In the genomic region with DNA sequence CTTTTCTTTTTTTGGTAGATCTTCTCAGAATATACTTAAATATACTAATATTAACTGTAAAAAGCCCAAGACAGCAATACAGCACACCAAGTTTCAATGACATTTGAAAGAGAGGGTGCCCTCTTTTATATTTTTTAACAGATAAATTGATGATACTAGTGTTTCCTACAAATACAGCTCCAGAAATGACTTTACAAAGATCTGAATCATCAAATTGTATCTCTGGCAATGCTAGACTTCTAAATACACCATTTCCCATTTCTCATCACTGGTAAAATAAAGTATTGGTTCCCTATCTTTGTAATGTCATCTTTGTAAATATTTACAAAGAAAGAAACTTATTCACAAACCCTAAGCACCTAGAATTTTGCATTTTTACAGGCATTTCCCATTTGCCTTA, we compare ENCODE assay signal across 25 cellular contexts.
DNase-seq lines count a peak whose midpoint lies in the region; ATAC-seq, FAIRE-seq and TF ChIP-seq lines count a peak whose summit lies in the region.
"Had no signal": no experiment of that assay in that cellular context is flagged by ENCODE, and none has a peak within 500 bp of the region (broad histone marks: within the 10 kb centered on the region; RNA-seq: fewer than 3 reads in every experiment).

No MANE protein-coding gene starts in this region.

- no peaks in the 10 kb centered on the region for H3K79me1 ChIP-seq in trophoblast cell (ENCODE audit: low read length)

- no peaks in the 10 kb centered on the region for H3K27me3 Mint-ChIP-seq in mesothelial cell of epicardium (ENCODE audit: low read depth)
- H3K27me3 Mint-ChIP-seq: B cell; CD4-positive, alpha-beta T cell had no signal

- TF ChIP-seq EP300 in HepG2 (IDR thresholded peaks at IDR 0.05; ENCODE audit: low read depth in 2 of 2, low read length in 2 of 2) (no peak), HepG2 (CRISPR knock-in tag; IDR thresholded peaks at IDR 0.05; ENCODE audit: borderline replicate concordance) (no peak), K562 (IDR thresholded peaks at IDR 0.05; ENCODE audit: low read length) (no peak)

- TF ChIP-seq CTCF in HepG2 (CRISPR knock-in tag; IDR thresholded peaks at IDR 0.05) (no peak), right lobe of liver (IDR thresholded peaks at IDR 0.05) (no peak), K562 (IDR thresholded peaks at IDR 0.05 in 2 of 3, conservative IDR thresholded peaks at IDR 0.05 in 1 of 3; ENCODE audit: insufficient read depth in 2 of 3, low read depth in 1 of 3, low read length in 3 of 3) (no peak), mesothelial cell of epicardium (IDR thresholded peaks at IDR 0.05; ENCODE audit: unreplicated experiment) (no peak)

- no peak overlapping the region for H3K4ac ChIP-seq in trophoblast cell (ENCODE audit: low read depth, low read length)

- H3K27ac ChIP-seq in HepG2 (ENCODE audit: extremely low read length, insufficient read depth, low read length) (no peak overlapping the region), right lobe of liver (no peak overlapping the region), K562 (ENCODE audit: extremely low read depth, low read depth, low read length) (peak overlapping the region; percentile 59; the same call in 2 of the 3 replicates), trophoblast cell (ENCODE audit: low read depth, low read length) (no peak overlapping the region)
- H3K27ac ChIP-seq: BLaER1 treated with 17β-estradiol and CSF1 and Interleukin-3, amounts not matched to agents 10 nM and 100 nM; C4-2B had no signal

- no peaks in the 10 kb centered on the region for H3K27me3 ChIP-seq in HepG2 (ENCODE audit: control insufficient read depth in 1 of 2, insufficient read depth in 2 of 2, low read length in 2 of 2)
- H3K27me3 ChIP-seq in right lobe of liver: no peaks in the 10 kb centered on the region
- no peaks in the 10 kb centered on the region for H3K27me3 ChIP-seq in K562 (ENCODE audit: control insufficient read depth in 2 of 2, insufficient read depth in 2 of 2, low read length in 2 of 2)
- H3K27me3 ChIP-seq in trophoblast cell (ENCODE audit: insufficient read depth, low read length): no peaks in the 10 kb centered on the region
- H3K27me3 ChIP-seq: BLaER1 treated with 17β-estradiol and CSF1 and Interleukin-3, amounts not matched to agents 10 nM and 100 nM had no signal

- no TSS peak for BruUV-seq in HepG2 (replicated peaks; lab: Mats Ljungman, UMichigan)
- no TSS peak for BruUV-seq in K562 (replicated peaks; lab: Mats Ljungman, UMichigan)

- peak overlapping the region; percentile 92 for H3K27ac Mint-ChIP-seq in mesothelial cell of epicardium
- H3K27ac Mint-ChIP-seq: B cell; CD4-positive, alpha-beta T cell; CD8-positive, alpha-beta T cell had no signal

- H3K4me3 ChIP-seq in HepG2 (replicated peaks in 1 of 3; ENCODE audit: insufficient read depth in 1 of 3, low read depth in 2 of 3, low read length in 3 of 3) (no peak overlapping the region), right lobe of liver (no peak overlapping the region), K562 (no peak overlapping the region), trophoblast cell (ENCODE audit: low read depth, low read length) (no peak overlapping the region)
- H3K4me3 ChIP-seq: BLaER1 treated with 17β-estradiol and CSF1 and Interleukin-3, amounts not matched to agents 10 nM and 100 nM; GM12878 had no signal

- peaks cover 17% of the 10 kb centered on the region for H3K9me3 Mint-ChIP-seq in mesothelial cell of epicardium

- H3K4me1 Mint-ChIP-seq in mesothelial cell of epicardium: peaks cover 63% of the 10 kb centered on the region
- H3K4me1 Mint-ChIP-seq: B cell had no signal

- H3K9me3 ChIP-seq in HepG2 (ENCODE audit: low read length): no peaks in the 10 kb centered on the region
- no peaks in the 10 kb centered on the region for H3K9me3 ChIP-seq in right lobe of liver
- H3K9me3 ChIP-seq in K562 (replicated peaks; ENCODE audit: control insufficient read depth, insufficient read depth, low read depth, low read length): no peaks in the 10 kb centered on the region
- no peaks in the 10 kb centered on the region for H3K9me3 ChIP-seq in trophoblast cell (ENCODE audit: insufficient read depth, low read depth, low read length)
- H3K9me3 ChIP-seq: BLaER1 treated with 17β-estradiol and CSF1 and Interleukin-3, amounts not matched to agents 10 nM and 100 nM had no signal

- POLR2A ChIA-PET in HepG2 (lab: Yijun Ruan, JAX) (no interaction called here), K562 (lab: Yijun Ruan, JAX) (interaction anchor here (0.7 to 1.1 kb wide), 2 partner anchors 17 to 719 kb away, joined by 3 read pairs; no protein-coding TSS in a partner anchor)

- intact Hi-C loops in HepG2 (cut with micrococcal nuclease; ENCODE audit: unreplicated experiment) (no loop called here), right lobe of liver (cut with DNase I) (no loop called here), K562 (cut with micrococcal nuclease) (no loop called here)

- CTCF ChIA-PET in HepG2 (lab: Yijun Ruan, JAX; ENCODE audit: low intra/inter-chr PET ratio, low total read pairs) (no interaction called here), K562 (lab: Yijun Ruan, JAX; ENCODE audit: low intra/inter-chr PET ratio) (no interaction called here)

- peaks cover 20% of the 10 kb centered on the region for H3K36me3 Mint-ChIP-seq in mesothelial cell of epicardium

- no peaks in the 10 kb centered on the region for H4K20me1 ChIP-seq in HepG2 (ENCODE audit: insufficient read depth, low read length)
- no peaks in the 10 kb centered on the region for H4K20me1 ChIP-seq in K562 (replicated peaks; ENCODE audit: control insufficient read depth, insufficient read depth, low read length)
- H4K20me1 ChIP-seq: BLaER1 treated with 17β-estradiol and CSF1 and Interleukin-3, amounts not matched to agents 10 nM and 100 nM had no signal

- TF ChIP-seq RAD21 in HepG2 (CRISPR knock-in tag; IDR thresholded peaks at IDR 0.05) (no peak), K562 (CRISPR knock-in tag; conservative IDR thresholded peaks at IDR 0.05 in 1 of 2, IDR thresholded peaks at IDR 0.05 in 1 of 2) (no peak)

- H4K8ac ChIP-seq in trophoblast cell (ENCODE audit: low read depth, low read length): no peak overlapping the region

- H3K4me2 ChIP-seq in HepG2 (ENCODE audit: low read depth, low read length): no peak overlapping the region
- no peak overlapping the region for H3K4me2 ChIP-seq in K562 (ENCODE audit: insufficient read depth, low read length)
- H3K4me2 ChIP-seq in trophoblast cell (ENCODE audit: low read length): no peak overlapping the region
- H3K4me2 ChIP-seq: BLaER1 treated with 17β-estradiol and CSF1 and Interleukin-3, amounts not matched to agents 10 nM and 100 nM had no signal

- H3K4me1 ChIP-seq in HepG2 (ENCODE audit: insufficient read depth, low read length): peaks cover 19% of the 10 kb centered on the region
- H3K4me1 ChIP-seq in right lobe of liver: peaks cover 0 to 11% (median 0%) of the 10 kb centered on the region in 4 donors
- H3K4me1 ChIP-seq in K562 (replicated peaks in 1 of 2; ENCODE audit: control insufficient read depth in 2 of 2, insufficient read depth in 2 of 2, low read length in 2 of 2): peaks cover 0 to 27% of the 10 kb centered on the region in 2 experiments; a peak in 4 of 5 replicates
- no peaks in the 10 kb centered on the region for H3K4me1 ChIP-seq in trophoblast cell (ENCODE audit: control insufficient read depth in 1 of 2, insufficient read depth in 2 of 2, low read length in 2 of 2)
- H3K4me1 ChIP-seq: BLaER1 treated with 17β-estradiol and CSF1 and Interleukin-3, amounts not matched to agents 10 nM and 100 nM had no signal

- no peak overlapping the region for H3K14ac ChIP-seq in trophoblast cell (ENCODE audit: low read length)

- H3K36me3 ChIP-seq in HepG2 (replicated peaks in 1 of 2; ENCODE audit: control insufficient read depth in 1 of 2, insufficient read depth in 2 of 2, low read length in 2 of 2) (no peaks in the 10 kb centered on the region), right lobe of liver (no peaks in the 10 kb centered on the region), K562 (ENCODE audit: control insufficient read depth, insufficient read depth, low read length) (no peaks in the 10 kb centered on the region), trophoblast cell (ENCODE audit: control insufficient read depth in 1 of 2, insufficient read depth in 2 of 2, low read length in 2 of 2) (no peaks in the 10 kb centered on the region)
- H3K36me3 ChIP-seq: BLaER1 treated with 17β-estradiol and CSF1 and Interleukin-3, amounts not matched to agents 10 nM and 100 nM had no signal

- H3K23ac ChIP-seq in trophoblast cell (ENCODE audit: low read length): no peak overlapping the region

- H3K79me2 ChIP-seq in HepG2 (ENCODE audit: insufficient read depth, low read length) (no peaks in the 10 kb centered on the region), K562 (ENCODE audit: control insufficient read depth, insufficient read depth, low read length) (no peaks in the 10 kb centered on the region), trophoblast cell (ENCODE audit: control insufficient read depth, insufficient read depth, low read length, poor library complexity) (no peaks in the 10 kb centered on the region)

- H2BK120ac ChIP-seq in trophoblast cell (ENCODE audit: insufficient read depth, low read length, poor library complexity): no peak overlapping the region

- no peak overlapping the region for H2AFZ ChIP-seq in HepG2 (ENCODE audit: low read length)
- H2AFZ ChIP-seq in K562 (ENCODE audit: low read depth, low read length): peak overlapping the region; percentile 52
- H2AFZ ChIP-seq in trophoblast cell (ENCODE audit: insufficient read depth, low read length, poor library complexity): no peak overlapping the region

- TF ChIP-seq POLR2A in HepG2 (IDR thresholded peaks at IDR 0.05; ENCODE audit: insufficient read depth in 1 of 2, low read depth in 2 of 2, low read length in 2 of 2): no peak
- no peak for TF ChIP-seq POLR2A in right lobe of liver (IDR thresholded peaks at IDR 0.05)
- TF ChIP-seq POLR2A in K562 (conservative IDR thresholded peaks at IDR 0.05): no peak

- H3K9me1 ChIP-seq in K562 (ENCODE audit: control insufficient read depth, insufficient read depth, low read length): no peaks in the 10 kb centered on the region

- no peak overlapping the region for H4K12ac ChIP-seq in trophoblast cell (ENCODE audit: low read depth, low read length)

- no peak overlapping the region for H3K4me3 Mint-ChIP-seq in mesothelial cell of epicardium
- H3K4me3 Mint-ChIP-seq: B cell; CD4-positive, alpha-beta T cell; CD8-positive, alpha-beta T cell had no signal

- H2AK5ac ChIP-seq in trophoblast cell (ENCODE audit: low read length): no peak overlapping the region

- DNase-seq in HepG2 (ENCODE audit: low spot score) (no peak), right lobe of liver (no peak), OCI-M1 (lab: John Stamatoyannopoulos, UW) (peak; percentile 34), K562 (ENCODE audit: extremely low read depth in 1 of 4, low spot score in 3 of 4) (no peak), mesothelial cell of epicardium (ENCODE audit: low spot score in 2 of 2, unreplicated experiment in 2 of 2) (no peak), trophoblast cell (no peak), COR-L47 (lab: John Stamatoyannopoulos, UW) (no peak)
- DNase-seq: 8988T; AML-193; CD4-positive, alpha-beta T cell; CD8-positive, alpha-beta T cell; DMS 273 treated with DMSO at 0.1 percent for 48 hours; DMS153; DMS53; DMS79; DND-41; EL; GDM1 had no signal

- H2BK5ac ChIP-seq in trophoblast cell (ENCODE audit: low read depth, low read length, poor library complexity): no peak overlapping the region

- no peak overlapping the region for H2BK12ac ChIP-seq in trophoblast cell (ENCODE audit: low read length)

- H3K18ac ChIP-seq in trophoblast cell (ENCODE audit: low read length): no peak overlapping the region

- ATAC-seq in HepG2 (no peak), right lobe of liver (no peak), K562 (no peak), GM21717 (IDR thresholded peaks at IDR 0.05; ENCODE audit: unreplicated experiment) (no peak)
- ATAC-seq: CD8-positive, alpha-beta T cell; GM12878 had no signal

- H3K9ac ChIP-seq in HepG2 (ENCODE audit: insufficient read depth, low read depth, low read length) (no peak overlapping the region), K562 (ENCODE audit: insufficient read depth in 1 of 2, low read depth in 2 of 2, low read length in 2 of 2) (peak overlapping the region in 1 of 2 experiments; percentile 39; a peak in 1 of 4 replicates), trophoblast cell (ENCODE audit: low read length) (no peak overlapping the region)
- H3K9ac ChIP-seq: BLaER1 treated with 17β-estradiol and CSF1 and Interleukin-3, amounts not matched to agents 10 nM and 100 nM had no signal

- no peak overlapping the region for H4K91ac ChIP-seq in trophoblast cell (ENCODE audit: low read depth, low read length)

- in situ Hi-C loops in HepG2 (cut with HindIII; ENCODE audit: extremely low pct_ligation_motif_present, low pct_unique_long_range_greater_than_20kb): no loop called here
- in situ Hi-C loops in K562 (cut with MboI): no loop called here

- FAIRE-seq in HepG2 (lab: Jason Lieb, UNC) (no peak), K562 (lab: Jason Lieb, UNC) (no peak)
- FAIRE-seq: GM12878, GM12892, GM18507 had no signal
